Comparison of ENCODE assay signal across 12 cellular contexts in the genomic region with DNA sequence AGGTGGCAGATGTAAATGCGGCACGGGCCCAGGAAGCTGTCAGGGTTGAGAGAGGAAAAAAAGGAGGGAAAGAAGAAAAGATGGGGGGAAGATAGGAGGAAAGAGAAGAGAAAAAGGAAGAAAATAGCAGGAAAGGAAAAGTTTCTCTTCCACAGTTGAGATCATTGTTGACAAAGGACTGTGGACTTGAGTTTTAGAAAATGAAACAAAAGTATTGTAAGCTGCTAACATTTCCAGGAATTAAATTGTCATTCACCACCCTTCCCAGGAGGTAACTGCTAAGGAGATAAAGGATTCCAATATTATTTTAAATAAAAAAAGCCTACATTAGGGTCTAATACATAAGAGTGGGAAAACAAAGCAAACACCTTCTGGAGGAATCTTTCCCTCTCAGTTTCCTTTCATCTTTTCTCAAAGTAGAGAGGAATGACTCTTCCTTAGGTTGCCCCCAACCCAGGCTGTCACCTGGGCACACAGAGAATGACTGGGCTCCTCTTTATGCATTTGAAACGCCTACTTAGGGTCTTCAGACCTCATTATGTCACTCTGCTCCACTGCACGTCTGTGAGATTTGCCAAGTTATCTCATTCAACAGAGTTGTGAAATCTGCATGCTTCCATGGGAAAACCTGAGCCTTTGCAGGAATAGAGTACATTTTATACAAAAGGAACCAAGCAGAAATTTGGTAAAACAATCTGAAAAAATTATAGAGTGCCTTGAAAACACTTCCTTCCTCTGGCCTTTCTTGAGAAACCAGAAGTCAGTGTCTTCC.
DNase-seq lines count a peak whose midpoint lies in the region; ATAC-seq and TF ChIP-seq lines count a peak whose summit lies in the region.
"Had no signal": no experiment of that assay in that cellular context is flagged by ENCODE, and none has a peak within 500 bp of the region (broad histone marks: within the 10 kb centered on the region; RNA-seq: fewer than 3 reads in every experiment).

No MANE protein-coding gene starts in this region.

- H3K4me1 ChIP-seq in neural progenitor cell: peaks cover 17% of the 10 kb centered on the region

- H3K79me2 ChIP-seq in neural progenitor cell (ENCODE audit: low read depth): no peaks in the 10 kb centered on the region

- no peaks in the 10 kb centered on the region for H3K36me3 ChIP-seq in neural progenitor cell

- H3F3A ChIP-seq in neural progenitor cell (ENCODE audit: low read depth): no peaks in the 10 kb centered on the region

- no peak overlapping the region for H3K27ac ChIP-seq in neural progenitor cell

- H3K4me2 ChIP-seq in neural progenitor cell: peak overlapping the region; percentile 12

- H3K9ac ChIP-seq in neural progenitor cell: no peak overlapping the region

- H3K9me3 ChIP-seq in T-helper 17 cell (ENCODE audit: control insufficient read depth, low read length, poor library complexity, severe bottlenecking): no peaks in the 10 kb centered on the region
- no peaks in the 10 kb centered on the region for H3K9me3 ChIP-seq in neural progenitor cell (ENCODE audit: low read depth)

- H3K27ac Mint-ChIP-seq in T-helper 17 cell (peak overlapping the region; percentile 87), endothelial cell (ENCODE audit: unreplicated experiment) (peak overlapping the region; percentile 58), neural progenitor cell (peak overlapping the region; percentile 76), progenitor cell of endocrine pancreas (no peak overlapping the region)

- H3K9me3 Mint-ChIP-seq in endothelial cell (ENCODE audit: unreplicated experiment) (no peaks in the 10 kb centered on the region), neural progenitor cell (no peaks in the 10 kb centered on the region), progenitor cell of endocrine pancreas (ENCODE audit: low read depth) (no peaks in the 10 kb centered on the region)

- H3K4me1 Mint-ChIP-seq in T-helper 17 cell (peaks cover 57% of the 10 kb centered on the region), endothelial cell (ENCODE audit: unreplicated experiment) (peaks cover 30% of the 10 kb centered on the region), neural progenitor cell (peaks cover 22% of the 10 kb centered on the region), progenitor cell of endocrine pancreas (ENCODE audit: low read depth) (peaks cover 9% of the 10 kb centered on the region)

- H3K36me3 Mint-ChIP-seq in T-helper 17 cell (ENCODE audit: low read depth) (no peaks in the 10 kb centered on the region), endothelial cell (ENCODE audit: low read depth, unreplicated experiment) (peaks cover 9% of the 10 kb centered on the region), neural progenitor cell (no peaks in the 10 kb centered on the region), progenitor cell of endocrine pancreas (ENCODE audit: insufficient read depth) (peaks cover 1% of the 10 kb centered on the region)

- H3K27me3 Mint-ChIP-seq in T-helper 17 cell (no peaks in the 10 kb centered on the region), endothelial cell (ENCODE audit: unreplicated experiment) (peaks cover 3% of the 10 kb centered on the region), neural progenitor cell (ENCODE audit: insufficient read depth, low read depth) (no peaks in the 10 kb centered on the region), progenitor cell of endocrine pancreas (peaks cover 5% of the 10 kb centered on the region)

- H3K27me3 ChIP-seq in neural progenitor cell: no peaks in the 10 kb centered on the region

- no peaks in the 10 kb centered on the region for H4K20me1 ChIP-seq in neural progenitor cell (ENCODE audit: low read depth)

- H3K4me3 ChIP-seq in neural progenitor cell: no peak overlapping the region

- H2AFZ ChIP-seq in neural progenitor cell (replicated peaks): peak overlapping the region; percentile 45

- peak overlapping the region; percentile 28 for H3K4me3 Mint-ChIP-seq in T-helper 17 cell
- H3K4me3 Mint-ChIP-seq in endothelial cell (ENCODE audit: unreplicated experiment): no peak overlapping the region
- no peak overlapping the region for H3K4me3 Mint-ChIP-seq in neural progenitor cell
- H3K4me3 Mint-ChIP-seq in progenitor cell of endocrine pancreas (ENCODE audit: low read depth): no peak overlapping the region

- TF ChIP-seq CTCF in endothelial cell (IDR thresholded peaks at IDR 0.05; ENCODE audit: unreplicated experiment): no peak
- TF ChIP-seq CTCF in neural progenitor cell (IDR thresholded peaks at IDR 0.05): no peak
- TF ChIP-seq CTCF in progenitor cell of endocrine pancreas (IDR thresholded peaks at IDR 0.05; ENCODE audit: unreplicated experiment): no peak

- ATAC-seq in T-helper 17 cell: no peak
- no peak for ATAC-seq in GM18873 (IDR thresholded peaks at IDR 0.05; ENCODE audit: low FRiP score, unreplicated experiment)

- peak; percentile 21 for DNase-seq in DMS79 treated with DMSO at 0.1 percent for 48 hours (lab: John Stamatoyannopoulos, UW)
- no peak for DNase-seq in DMS79 (lab: John Stamatoyannopoulos, UW)
- DNase-seq in T-helper 17 cell: no peak
- DNase-seq in endothelial cell (ENCODE audit: low spot score): no peak
- DNase-seq in neural progenitor cell (ENCODE audit: low spot score): no peak
- no peak for DNase-seq in Kasumi-1 (lab: John Stamatoyannopoulos, UW)
- DNase-seq in progenitor cell of endocrine pancreas (ENCODE audit: low spot score, unreplicated experiment): no peak
- DNase-seq: central memory CD4-positive, alpha-beta T cell; HCEC 1CT; midbrain; NCI-H510A treated with DMSO at 0.1 percent for 48 hours had no signal
